8 cellular contexts compared by ENCODE assay signal in the genomic region with DNA sequence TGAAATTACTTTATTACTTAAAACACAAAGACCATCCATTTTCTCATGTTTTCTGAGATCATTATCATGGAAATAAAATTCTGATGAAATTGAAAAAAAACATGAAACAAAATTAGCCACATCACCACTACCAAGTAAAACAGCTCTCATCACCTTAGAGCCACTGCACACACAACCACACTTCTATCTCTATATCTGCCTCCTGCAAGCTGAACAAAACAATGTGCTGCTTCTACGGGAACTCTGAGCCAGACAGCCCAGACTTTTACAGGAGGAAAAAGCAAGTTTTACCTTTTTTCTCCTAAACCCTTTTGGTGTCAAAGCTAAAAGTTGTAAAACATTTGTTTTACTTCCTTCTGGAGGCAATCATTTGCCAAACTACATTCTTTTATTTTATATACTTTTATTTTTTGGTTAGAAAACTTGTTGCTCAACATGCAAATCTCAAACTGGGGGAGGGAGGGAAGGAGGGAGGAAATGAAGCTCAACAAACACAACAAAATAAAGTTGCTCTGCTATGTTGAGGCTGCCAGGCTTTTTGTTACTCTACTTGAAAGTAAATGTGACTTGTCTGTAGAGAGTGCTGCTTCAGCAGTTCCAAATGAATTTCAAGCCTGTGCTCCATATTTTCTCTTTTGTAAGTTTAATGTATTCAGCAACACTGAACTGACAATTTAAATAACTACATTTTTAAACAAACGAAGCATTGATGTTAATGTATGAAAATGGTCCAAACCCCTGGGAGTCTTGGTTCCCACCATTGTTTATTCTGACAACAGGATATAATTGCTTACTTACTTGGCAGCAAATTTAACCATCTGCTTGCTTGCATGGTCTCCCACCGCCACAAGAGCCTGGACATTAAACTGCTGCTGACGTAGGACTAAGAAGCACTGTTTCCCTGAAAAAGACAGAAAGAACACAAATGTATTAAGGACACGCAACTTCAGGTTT. TPM values are rescaled to one million over a fixed set of nuclear protein-coding genes. Genes with fewer than 3 reads are reported as not detected.
DNase-seq lines count a peak whose midpoint lies in the region; ATAC-seq and TF ChIP-seq lines count a peak whose summit lies in the region.

No MANE protein-coding gene starts in this region.

- TF ChIP-seq CTCF in left ventricle myocardium inferior (IDR thresholded peaks at IDR 0.05; ENCODE audit: borderline replicate concordance), result no peak

- intact Hi-C loops in left ventricle myocardium inferior (cut with micrococcal nuclease), result no loop called here
- intact Hi-C loops in left cardiac atrium (cut with DNase I), result loop anchor here in 1 of 2 donors (2.0 kb wide), 1 partner anchor 24 kb away; a partner anchor contains a TSS

- H3K36me3 ChIP-seq in left ventricle myocardium inferior (no peaks in the 10 kb centered on the region), iPS-20b (ENCODE audit: insufficient read depth, low read depth, low read length) (peaks cover 18% of the 10 kb centered on the region)

- peak overlapping the region; percentile 50 for H3K9ac ChIP-seq in iPS-20b (ENCODE audit: low read depth, low read length)

- H3K4me1 ChIP-seq in left ventricle myocardium inferior, result peaks cover 41% of the 10 kb centered on the region
- H3K4me1 ChIP-seq in iPS-20b (ENCODE audit: insufficient read depth, low read length), result peaks cover 37% of the 10 kb centered on the region

- H3K27me3 ChIP-seq in left ventricle myocardium inferior (ENCODE audit: low read depth), result no peaks in the 10 kb centered on the region
- H3K27me3 ChIP-seq in iPS-20b (ENCODE audit: insufficient read depth, low read length), result no peaks in the 10 kb centered on the region

- no peak overlapping the region for H3K4me3 ChIP-seq in left ventricle myocardium inferior
- H3K4me3 ChIP-seq in iPS-20b (ENCODE audit: low read length), result peak overlapping the region; percentile 34

- ATAC-seq in left cardiac atrium, result no peak
- ATAC-seq in activated CD4-positive, CD25-positive, alpha-beta regulatory T cell treated with anti-CD3 and anti-CD28 coated beads, Interleukin-2, amount 50 U/mL, for 24 hours, result peak; percentile 68 to 73
- no peak for ATAC-seq in HG02588 (IDR thresholded peaks at IDR 0.05; ENCODE audit: unreplicated experiment)

- no peaks in the 10 kb centered on the region for H3K9me3 ChIP-seq in left ventricle myocardium inferior (replicated peaks)
- H3K9me3 ChIP-seq in iPS-20b (ENCODE audit: insufficient read depth, low read depth, low read length), result no peaks in the 10 kb centered on the region

- peak overlapping the region; percentile 59 for H3K27ac ChIP-seq in left ventricle myocardium inferior (replicated peaks)
- H3K27ac ChIP-seq in iPS-20b (ENCODE audit: low read length), result peak overlapping the region; percentile 9

- DNase-seq in left ventricle myocardium inferior (no peak), left cardiac atrium (no peak), T-helper 9 cell (no peak), SIG-M5 treated with dmso at 0.1 percent for 504 hours (lab: John Stamatoyannopoulos, UW; ENCODE audit: unreplicated experiment) (no peak), EL (no peak)

RNA-seq across cellular contexts. Expression of a gene that starts 24.6 kb away (rescaled TPM):
- total RNA-seq in left ventricle myocardium inferior, result 56.3 TPM
- total RNA-seq in left cardiac atrium, result 10 to 100 TPM; 56.8 to 71.8 TPM

Comparison
In these comparisons a context has a peak if more than half of its experiments do, and no peak if none do; other contexts are left out.
1. ATAC-seq: peak in activated CD4-positive, CD25-positive, alpha-beta regulatory T cell treated with anti-CD3 and anti-CD28 coated beads, Interleukin-2, amount 50 U/mL, for 24 hours (2 of 2); none in left cardiac atrium (0 of 2) and HG02588 (single experiment).